Comparison of ENCODE assay signal across 8 cellular contexts in genomic region chr11:441418-442274, GRCh38. TPM values are rescaled to one million over a fixed set of nuclear protein-coding genes. Genes with fewer than 3 reads are reported as not detected.
DNase-seq lines count a peak whose midpoint lies in the region; ATAC-seq and TF ChIP-seq lines count a peak whose summit lies in the region.

Gene ANO9 (minus strand): TSS chr11:442011. CDS start chr11:441926, 85 bp downstream.

- H3K36me3 Mint-ChIP-seq in endodermal cell (ENCODE audit: low read depth): no peaks in the 10 kb centered on the region

- peak within 1 kb of the TSS; percentile 79 for H2AFZ ChIP-seq in MM.1S (ENCODE audit: low read length)

- H3K36me3 ChIP-seq in MM.1S (replicated peaks; ENCODE audit: insufficient read depth, low read length): no peaks in the 10 kb centered on the region
- no peaks in the 10 kb centered on the region for H3K36me3 ChIP-seq in endodermal cell (ENCODE audit: control insufficient read depth, insufficient read depth, low read length)

- H3K4me2 ChIP-seq in MM.1S (ENCODE audit: low read depth, low read length): peak within 1 kb of the TSS; percentile 89

- H3K27me3 ChIP-seq in MM.1S (replicated peaks; ENCODE audit: insufficient read depth, low read length) (peaks cover 40% of the 10 kb centered on the region), endodermal cell (ENCODE audit: control insufficient read depth, insufficient read depth, low read length, poor library complexity, severe bottlenecking) (no peaks in the 10 kb centered on the region)

- H3K4me3 ChIP-seq in MM.1S (ENCODE audit: low read length): peak within 1 kb of the TSS; percentile 61
- no peak within 1 kb of the TSS for H3K4me3 ChIP-seq in endodermal cell (ENCODE audit: low read length)

- H3K27ac ChIP-seq in MM.1S (ENCODE audit: low read length) (no peak within 1 kb of the TSS), endodermal cell (ENCODE audit: low read depth, low read length) (no peak within 1 kb of the TSS)

- no peaks in the 10 kb centered on the region for H4K20me1 ChIP-seq in MM.1S (ENCODE audit: insufficient read depth, low read length)

- peaks cover 5% of the 10 kb centered on the region for H3K27me3 Mint-ChIP-seq in endodermal cell (ENCODE audit: insufficient read depth)

- H3K27ac Mint-ChIP-seq in endodermal cell: no peak within 1 kb of the TSS

- H3K4me3 Mint-ChIP-seq in endodermal cell: peak within 1 kb of the TSS; percentile 28

- ATAC-seq in activated CD4-positive, CD25-positive, alpha-beta regulatory T cell treated with anti-CD3 and anti-CD28 coated beads, Interleukin-2, amount 50 U/mL, for 24 hours: peak; percentile 92 to 94
- ATAC-seq in GM18520 (IDR thresholded peaks at IDR 0.05; ENCODE audit: unreplicated experiment): no peak
- no peak for ATAC-seq in HG03097 (IDR thresholded peaks at IDR 0.05; ENCODE audit: low FRiP score, unreplicated experiment)

- no peaks in the 10 kb centered on the region for H3K79me2 ChIP-seq in MM.1S (ENCODE audit: low read length)

- H3K9ac ChIP-seq in MM.1S (ENCODE audit: low read length) (peak within 1 kb of the TSS; percentile 48; the same call in 1 of the 2 replicates), endodermal cell (ENCODE audit: extremely low read depth, low read length, poor library complexity, severe bottlenecking) (no peak within 1 kb of the TSS)

- TF ChIP-seq CTCF in MM.1S (IDR thresholded peaks at IDR 0.05; ENCODE audit: low read length) (no peak), endodermal cell (conservative IDR thresholded peaks at IDR 0.05) (no peak)

- peak; percentile 49 for DNase-seq in DMS 273 (lab: John Stamatoyannopoulos, UW; ENCODE audit: unreplicated experiment)
- DNase-seq in DMS 273 treated with DMSO at 0.1 percent for 48 hours (lab: John Stamatoyannopoulos, UW): no peak
- peak; percentile 55 for DNase-seq in MM.1S
- DNase-seq in endodermal cell: peak; percentile 84
- peak; percentile 28 to 47 for DNase-seq in stimulated activated CD4-positive, alpha-beta T cell treated with anti-CD3 and anti-CD28 coated beads, Interleukin-15, amount 100 ng/mL, for 1 hour (ENCODE audit: low read depth in 1 of 2, low spot score in 1 of 2)

- H3F3A ChIP-seq in MM.1S (ENCODE audit: insufficient read depth, low read length): peaks cover 4% of the 10 kb centered on the region

- H3K4me1 Mint-ChIP-seq in endodermal cell: peaks cover 3% of the 10 kb centered on the region

- 0 out of 2 replicates have a peak, but pooled peaks cover 3% of the 10 kb centered on the region for H3K4me1 ChIP-seq in MM.1S (ENCODE audit: low read length)
- no peaks in the 10 kb centered on the region for H3K4me1 ChIP-seq in endodermal cell (ENCODE audit: control insufficient read depth, insufficient read depth, low read length)

- H3K9me3 Mint-ChIP-seq in endodermal cell: peaks cover 5% of the 10 kb centered on the region

- H3K9me2 ChIP-seq in MM.1S (replicated peaks; ENCODE audit: insufficient read depth, low read length): no peaks in the 10 kb centered on the region

- H3K9me3 ChIP-seq in MM.1S (replicated peaks; ENCODE audit: insufficient read depth, low read length) (no peaks in the 10 kb centered on the region), endodermal cell (ENCODE audit: control insufficient read depth, low read length) (no peaks in the 10 kb centered on the region)

- 59 to 85% methylated on average over 12 to 35 of the region's 35 CpGs for WGBS in endodermal cell (ENCODE audit: insufficient coverage in 1 of 2, insufficient read length in 1 of 2), 2 experiments

RNA-seq across cellular contexts. Expression of gene ANO9, which starts in this region (rescaled TPM):
- total RNA-seq in endodermal cell: 10 to 100 TPM; 16.8 to 17.8 TPM
- 1.2 TPM for polyA plus RNA-seq in endodermal cell (2013, experiment 1 of 2)
- polyA plus RNA-seq in endodermal cell (2013, experiment 2 of 2): 0.50 TPM

Comparison
In these comparisons a context has a peak if more than half of its experiments do, and no peak if none do; other contexts are left out.
1. ATAC-seq: peak in activated CD4-positive, CD25-positive, alpha-beta regulatory T cell treated with anti-CD3 and anti-CD28 coated beads, Interleukin-2, amount 50 U/mL, for 24 hours (2 of 2); none in GM18520 (single experiment) and HG03097 (single experiment).